ENCODE assay signal across 26 cellular contexts in genomic region chr1:228293393-228293792, GRCh38.
"Had no signal": no experiment of that assay in that cellular context is flagged by ENCODE, and none has a peak within 500 bp of the region (broad histone marks: within the 10 kb centered on the region; RNA-seq: fewer than 3 reads in every experiment).

No MANE protein-coding gene starts in this region.

- H3K27me3 Mint-ChIP-seq: naive B cell, type B pancreatic cell had no signal

- H3K79me2 ChIP-seq: hepatocyte, parathyroid adenoma had no signal

- H2AFZ ChIP-seq: hepatocyte, parathyroid adenoma had no signal

- H3K27ac ChIP-seq: body of pancreas, cardiac muscle cell, hepatocyte, neutrophil, parathyroid adenoma, sigmoid colon, SJCRH30, testis had no signal

- H3K27ac Mint-ChIP-seq: activated T-helper 2 cell treated with anti-CD3 and anti-CD28 coated beads, Interferon-gamma antibody, Interleukin-2, Interleukin-4, amounts not matched to agents 10 μg/mL and 5 μg/mL and 100 μg/mL, durations not matched to agents 14 hours and 24 hours and 36 hours; immature natural killer cell; type B pancreatic cell; WTC11 had no signal

- H3K4me1 Mint-ChIP-seq: naive B cell, WTC11 had no signal

- H3K4me2 ChIP-seq: hepatocyte, smooth muscle cell had no signal

- H3K4me3 ChIP-seq: body of pancreas, cardiac muscle cell, hepatocyte, sigmoid colon, SJCRH30, smooth muscle cell, testis had no signal

- H3K4me1 ChIP-seq: body of pancreas, parathyroid adenoma, sigmoid colon, testis had no signal

- FAIRE-seq: endometrium, TTC549 had no signal

- DNase-seq: activated CD8-positive, alpha-beta memory T cell treated with anti-CD3 and anti-CD28 coated beads for 24 hours; activated CD8-positive, alpha-beta memory T cell treated with anti-CD3 and anti-CD28 coated beads, Interleukin-2, amount 50 U/mL, for 48 hours; activated naive CD4-positive, alpha-beta T cell; activated T-cell treated with anti-CD3 and anti-CD28 coated beads, Interleukin-2, amount 50 U/mL, for 4 hours; body of pancreas; erythroblast; immature natural killer cell; mesendoderm; naive B cell; sigmoid colon; SJCRH30; stimulated activated CD4-positive, alpha-beta T cell treated with anti-CD3 and anti-CD28 coated beads, Interleukin-2, amount 100 ng/mL, for 48 hours; stimulated activated CD8-positive, alpha-beta memory T cell treated with anti-CD3 and anti-CD28 coated beads, Interleukin-4, amount 100 ng/mL, for 48 hours; stimulated activated naive CD4-positive, alpha-beta T cell; T-helper 1 cell; testis had no signal

- H3K27me3 ChIP-seq: body of pancreas, cardiac muscle cell, hepatocyte, neutrophil, sigmoid colon, SJCRH30, testis had no signal

- H3K4me3 Mint-ChIP-seq: activated T-cell treated with anti-CD3 and anti-CD28 coated beads, Interleukin-2, amount 50 U/mL, for 4 hours; immature natural killer cell; naive B cell; type B pancreatic cell; WTC11 had no signal

- H3K9me3 ChIP-seq: body of pancreas, neutrophil, sigmoid colon, testis had no signal

- H3K36me3 ChIP-seq: neutrophil, sigmoid colon, SJCRH30 had no signal

- H3K9ac ChIP-seq: parathyroid adenoma had no signal

- ATAC-seq: activated T-cell treated with anti-CD3 and anti-CD28 coated beads, Interleukin-2, amount 50 U/mL, for 4 hours; body of pancreas; WTC11 had no signal
